In the genomic region with DNA sequence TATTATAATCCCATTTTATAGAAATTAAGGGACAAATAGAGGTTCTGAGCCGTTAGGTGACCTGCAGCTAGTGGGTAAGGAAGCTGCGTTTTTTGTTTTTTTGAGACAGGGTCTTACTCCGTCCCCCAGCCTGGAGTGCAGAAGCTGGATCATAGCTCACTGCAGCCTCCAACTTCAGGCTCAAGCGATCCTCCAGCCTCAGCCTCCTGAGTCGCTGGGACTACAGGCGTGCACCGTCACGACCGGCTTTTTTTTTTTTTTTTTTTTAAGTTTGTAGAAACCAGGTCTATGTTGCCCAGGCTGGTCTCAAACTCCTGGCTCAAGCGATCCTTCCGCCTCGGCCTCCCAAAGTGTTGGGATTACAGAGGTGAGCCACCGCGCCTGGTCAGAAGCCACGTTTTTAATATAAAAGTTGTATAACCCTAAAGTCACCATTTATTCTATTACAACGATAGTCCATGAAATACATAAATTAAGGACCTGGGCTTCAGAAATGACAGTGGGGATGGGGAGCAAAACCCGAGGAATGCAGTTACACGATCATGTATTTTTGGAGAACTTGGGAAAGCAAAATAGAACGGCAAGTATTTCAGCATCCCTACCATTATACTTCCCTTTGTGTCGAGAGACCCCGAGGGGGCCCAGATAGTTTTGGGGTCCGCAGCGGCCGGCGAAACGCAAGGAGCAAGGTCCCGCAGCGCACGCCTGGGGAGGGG, we compare ENCODE assay signal across 8 cellular contexts. TPM values are rescaled to one million over a fixed set of nuclear protein-coding genes. Genes with fewer than 3 reads are reported as not detected.
DNase-seq lines count a peak whose midpoint lies in the region; ATAC-seq and TF ChIP-seq lines count a peak whose summit lies in the region.

No MANE protein-coding gene starts in this region.

- TF ChIP-seq POLR2A in thyroid gland (IDR thresholded peaks at IDR 0.05) = no peak

- peaks cover 0 to 10% of the 10 kb centered on the region in 2 donors for H3K4me1 ChIP-seq in thyroid gland

- intact Hi-C loops in thyroid gland (cut with DNase I) = loop anchor here (10.0 kb wide), 1 partner anchor 90 kb away; a partner anchor contains a TSS

- POLR2A ChIA-PET in activated CD4-positive, alpha-beta T cell treated with anti-CD3 and anti-CD28 coated beads, Interleukin-2, amount 10 ng/mL, durations not matched to agents 7 days and 5 days (lab: Charles Lee) = interaction anchor here (0.6 kb wide), 1 partner anchor 372 kb away, joined by 5 read pairs; no protein-coding TSS in a partner anchor
- POLR2A ChIA-PET in activated CD8-positive, alpha-beta T cell treated with anti-CD3 and anti-CD28 coated beads, Interleukin-2, amount 10 ng/mL, durations not matched to agents 7 days and 5 days (lab: Charles Lee) = interaction anchor here (1.6 kb wide), 1 partner anchor 10 kb away, joined by 4 read pairs; no protein-coding TSS in a partner anchor

- H3K9me3 ChIP-seq in thyroid gland = no peaks in the 10 kb centered on the region

- ATAC-seq in activated CD8-positive, alpha-beta T cell treated with anti-CD3 and anti-CD28 coated beads, Interleukin-2, amount 10 ng/mL, durations not matched to agents 7 days and 5 days = no peak
- ATAC-seq in GM21619 (IDR thresholded peaks at IDR 0.05; ENCODE audit: unreplicated experiment) = no peak

- no peaks in the 10 kb centered on the region for H3K9me3 Mint-ChIP-seq in activated CD4-positive, alpha-beta T cell treated with anti-CD3 and anti-CD28 coated beads, Interleukin-2, amount 10 ng/mL, durations not matched to agents 7 days and 5 days
- no peaks in the 10 kb centered on the region for H3K9me3 Mint-ChIP-seq in activated CD8-positive, alpha-beta T cell treated with anti-CD3 and anti-CD28 coated beads, Interleukin-2, amount 10 ng/mL, durations not matched to agents 7 days and 5 days (ENCODE audit: insufficient read depth)

- H3K27me3 ChIP-seq in kidney epithelial cell (ENCODE audit: control insufficient read depth, insufficient read depth, low read length) = no peaks in the 10 kb centered on the region
- H3K27me3 ChIP-seq in thyroid gland = no peaks in the 10 kb centered on the region

- in situ Hi-C loops in G401 (cut with HindIII; ENCODE audit: low sequenced_read_pairs) = no loop called here

- WGBS in thyroid gland, 2 donors = 22 to 27% methylated on average over 29 of the region's 29 CpGs

- peaks cover 23% of the 10 kb centered on the region for H3K36me3 Mint-ChIP-seq in activated CD4-positive, alpha-beta T cell treated with anti-CD3 and anti-CD28 coated beads, Interleukin-2, amount 10 ng/mL, durations not matched to agents 7 days and 5 days (ENCODE audit: low read depth)
- H3K36me3 Mint-ChIP-seq in activated CD8-positive, alpha-beta T cell treated with anti-CD3 and anti-CD28 coated beads, Interleukin-2, amount 10 ng/mL, durations not matched to agents 7 days and 5 days (ENCODE audit: low read depth) = peaks cover 26% of the 10 kb centered on the region

- H3K4me3 ChIP-seq in kidney epithelial cell (ENCODE audit: low read depth, low read length) (peak overlapping the region; percentile 89), thyroid gland (replicated peaks in 1 of 3) (peak overlapping the region; percentile 64 to 98 (median 73))

- H3K36me3 ChIP-seq in kidney epithelial cell (ENCODE audit: control insufficient read depth, insufficient read depth, low read length) = no peaks in the 10 kb centered on the region
- peaks cover 9 to 12% of the 10 kb centered on the region in 2 donors for H3K36me3 ChIP-seq in thyroid gland

- H3K27ac ChIP-seq in thyroid gland = peak overlapping the region in 1 of 3 donors; percentile 60

- CTCF ChIA-PET in activated CD4-positive, alpha-beta T cell treated with anti-CD3 and anti-CD28 coated beads, Interleukin-2, amount 10 ng/mL, durations not matched to agents 7 days and 5 days (lab: Charles Lee) = interaction anchor here (0.6 to 3.4 kb wide), 18 partner anchors 8 to 663 kb away, joined by 3 to 19 read pairs (median 4); no protein-coding TSS in a partner anchor
- CTCF ChIA-PET in activated CD8-positive, alpha-beta T cell treated with anti-CD3 and anti-CD28 coated beads, Interleukin-2, amount 10 ng/mL, durations not matched to agents 7 days and 5 days (lab: Charles Lee) = interaction anchor here (1.1 to 3.1 kb wide), 19 partner anchors 10 to 658 kb away, joined by 3 to 27 read pairs (median 6); a partner anchor contains a TSS

- no peak for DNase-seq in activated CD4-positive, alpha-beta T cell treated with anti-CD3 and anti-CD28 coated beads, Interleukin-2, amount 10 ng/mL, durations not matched to agents 7 days and 5 days
- no peak for DNase-seq in activated CD4-positive, alpha-beta T cell treated with anti-CD3 and anti-CD28 coated beads, Interleukin-2, amount 50 U/mL, for 4 hours
- DNase-seq in activated CD8-positive, alpha-beta T cell treated with anti-CD3 and anti-CD28 coated beads, Interleukin-2, amount 10 ng/mL, durations not matched to agents 7 days and 5 days = no peak
- no peak for DNase-seq in kidney epithelial cell (ENCODE audit: low read depth)
- no peak for DNase-seq in thyroid gland
- DNase-seq in NOMO-1 treated with DMSO at 0.1 percent for 48 hours (lab: John Stamatoyannopoulos, UW; ENCODE audit: unreplicated experiment) = no peak
- no peak for DNase-seq in G401 (ENCODE audit: low spot score)

- peak overlapping the region; percentile 94 for H3K4me3 Mint-ChIP-seq in activated CD4-positive, alpha-beta T cell treated with anti-CD3 and anti-CD28 coated beads, Interleukin-2, amount 10 ng/mL, durations not matched to agents 7 days and 5 days
- peak overlapping the region; percentile 94 for H3K4me3 Mint-ChIP-seq in activated CD8-positive, alpha-beta T cell treated with anti-CD3 and anti-CD28 coated beads, Interleukin-2, amount 10 ng/mL, durations not matched to agents 7 days and 5 days

- peaks cover 35% of the 10 kb centered on the region for H3K4me1 Mint-ChIP-seq in activated CD4-positive, alpha-beta T cell treated with anti-CD3 and anti-CD28 coated beads, Interleukin-2, amount 10 ng/mL, durations not matched to agents 7 days and 5 days
- peaks cover 27% of the 10 kb centered on the region for H3K4me1 Mint-ChIP-seq in activated CD8-positive, alpha-beta T cell treated with anti-CD3 and anti-CD28 coated beads, Interleukin-2, amount 10 ng/mL, durations not matched to agents 7 days and 5 days (ENCODE audit: low read depth)

- H3K27ac Mint-ChIP-seq in activated CD4-positive, alpha-beta T cell treated with anti-CD3 and anti-CD28 coated beads, Interleukin-2, amount 10 ng/mL, durations not matched to agents 7 days and 5 days = peak overlapping the region; percentile 91
- peak overlapping the region; percentile 91 for H3K27ac Mint-ChIP-seq in activated CD8-positive, alpha-beta T cell treated with anti-CD3 and anti-CD28 coated beads, Interleukin-2, amount 10 ng/mL, durations not matched to agents 7 days and 5 days

- TF ChIP-seq CTCF in kidney epithelial cell (IDR thresholded peaks at IDR 0.05; ENCODE audit: insufficient read depth, low read length, poor library complexity, severe bottlenecking) (no peak), thyroid gland (IDR thresholded peaks at IDR 0.05) (no peak)

- H3K27me3 Mint-ChIP-seq in activated CD4-positive, alpha-beta T cell treated with anti-CD3 and anti-CD28 coated beads, Interleukin-2, amount 10 ng/mL, durations not matched to agents 7 days and 5 days = peaks cover under 1% of the 10 kb centered on the region
- peaks cover 8% of the 10 kb centered on the region for H3K27me3 Mint-ChIP-seq in activated CD8-positive, alpha-beta T cell treated with anti-CD3 and anti-CD28 coated beads, Interleukin-2, amount 10 ng/mL, durations not matched to agents 7 days and 5 days (ENCODE audit: low read depth)

RNA-seq across cellular contexts. Expression of a gene that starts 0.6 kb away (rescaled TPM):
- 10 to 100 TPM; 25.2 to 26.6 TPM for total RNA-seq in activated CD4-positive, alpha-beta T cell treated with anti-CD3 and anti-CD28 coated beads, Interleukin-2, amount 10 ng/mL, durations not matched to agents 7 days and 5 days
- 10 to 100 TPM; 31.4 to 32.2 TPM for total RNA-seq in activated CD8-positive, alpha-beta T cell treated with anti-CD3 and anti-CD28 coated beads, Interleukin-2, amount 10 ng/mL, durations not matched to agents 7 days and 5 days
- 14.7 and 17.7 TPM in 2 replicates for total RNA-seq in kidney epithelial cell
- total RNA-seq in thyroid gland = 10 to 100 TPM in 3 of 4 donors, 1 to 10 TPM in 1; 8.1 to 14.3 (median 12.4) TPM
- 37.7 and 37.9 TPM in 2 replicates for total RNA-seq in G401 (2014; rRNA removed; shearing (Covaris generic))

RNA-seq across cellular contexts. Expression of a gene that starts 27.1 kb away (rescaled TPM):
- total RNA-seq in activated CD4-positive, alpha-beta T cell treated with anti-CD3 and anti-CD28 coated beads, Interleukin-2, amount 10 ng/mL, durations not matched to agents 7 days and 5 days = not detected
- not detected for total RNA-seq in activated CD8-positive, alpha-beta T cell treated with anti-CD3 and anti-CD28 coated beads, Interleukin-2, amount 10 ng/mL, durations not matched to agents 7 days and 5 days
- total RNA-seq in kidney epithelial cell = not detected in 2 replicates
- total RNA-seq in thyroid gland = not detected
- not detected in 2 replicates for total RNA-seq in G401 (2014; rRNA removed; shearing (Covaris generic))

RNA-seq across cellular contexts. Expression of a gene that starts 59.2 kb away (rescaled TPM):
- under 1 TPM; 0.23 to 0.35 TPM for total RNA-seq in activated CD4-positive, alpha-beta T cell treated with anti-CD3 and anti-CD28 coated beads, Interleukin-2, amount 10 ng/mL, durations not matched to agents 7 days and 5 days
- total RNA-seq in activated CD8-positive, alpha-beta T cell treated with anti-CD3 and anti-CD28 coated beads, Interleukin-2, amount 10 ng/mL, durations not matched to agents 7 days and 5 days = under 1 TPM; 0.21 to 0.55 TPM
- total RNA-seq in kidney epithelial cell (0.07 and 0.38 TPM in 2 replicates), thyroid gland (1 to 10 TPM in 1 of 4 donors, under 1 TPM in 3; 0.13 to 2.1 (median 0.45) TPM)
- 0.25 TPM in 1 of 2 replicates, not detected in the other for total RNA-seq in G401 (2014; rRNA removed; shearing (Covaris generic))
